1 cellular context compared by ENCODE assay signal in the genomic region with DNA sequence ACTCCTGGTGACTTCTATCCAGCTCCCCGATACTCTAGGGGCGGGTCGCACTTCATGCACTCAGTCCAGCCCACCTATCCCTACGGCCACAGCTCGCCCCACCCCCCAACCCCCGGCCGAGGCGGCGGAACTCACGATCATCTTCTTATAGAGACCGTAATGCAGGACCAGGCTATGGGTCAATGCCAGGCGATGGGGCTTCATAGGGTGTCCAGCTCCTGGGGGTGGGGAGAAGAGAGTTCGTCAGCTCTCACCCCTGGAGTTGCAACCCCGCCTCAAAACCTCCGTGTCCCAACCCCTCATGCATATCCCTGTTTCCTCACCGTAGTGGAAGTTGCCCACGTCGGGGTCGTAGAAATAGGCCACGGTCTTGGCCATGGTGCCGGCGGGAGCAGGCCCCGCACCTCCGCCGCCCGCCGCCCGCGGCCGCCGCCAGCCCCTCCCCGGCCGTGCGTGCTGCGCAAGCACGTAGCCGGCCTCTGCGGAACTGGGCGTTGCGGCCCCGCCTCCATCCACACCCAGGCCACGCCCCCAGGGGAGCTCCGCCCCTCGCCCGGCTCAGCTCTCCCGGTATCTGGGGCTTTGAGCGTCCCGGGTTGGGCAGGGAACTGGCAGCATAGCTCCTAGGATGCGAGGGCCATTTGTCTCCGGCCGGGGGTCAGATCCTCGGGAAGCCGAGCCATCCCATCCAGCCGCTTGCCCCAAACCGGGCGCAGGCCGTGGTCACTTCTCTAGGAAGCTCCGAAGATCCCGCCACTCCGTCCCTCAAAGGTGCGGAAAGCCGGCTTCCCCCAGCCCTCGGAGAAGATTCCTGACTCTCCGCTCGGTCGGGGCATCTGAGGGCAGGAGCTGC.
A peak's percentile ranks its signal among the peaks of the same experiment; 100 is the strongest.
TF ChIP-seq lines count a peak whose summit lies in the region.

A gene (minus strand): TSS at position 437 of the 853 bp plus-strand sequence. CDS start 59 bp downstream, at position 378.
A gene with protein sequence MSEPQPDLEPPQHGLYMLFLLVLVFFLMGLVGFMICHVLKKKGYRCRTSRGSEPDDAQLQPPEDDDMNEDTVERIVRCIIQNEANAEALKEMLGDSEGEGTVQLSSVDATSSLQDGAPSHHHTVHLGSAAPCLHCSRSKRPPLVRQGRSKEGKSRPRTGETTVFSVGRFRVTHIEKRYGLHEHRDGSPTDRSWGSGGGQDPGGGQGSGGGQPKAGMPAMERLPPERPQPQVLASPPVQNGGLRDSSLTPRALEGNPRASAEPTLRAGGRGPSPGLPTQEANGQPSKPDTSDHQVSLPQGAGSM (plus strand): TSS at position 585 of the 853 bp plus-strand sequence. CDS start 1,229 bp downstream, outside the sequence.

TF ChIP-seq in HepG2, 621 proteins besides CTCF, POLR2A, EP300 and RAD21 (continued from another document and continues in another):
- TF ChIP-seq, protein P1, sequence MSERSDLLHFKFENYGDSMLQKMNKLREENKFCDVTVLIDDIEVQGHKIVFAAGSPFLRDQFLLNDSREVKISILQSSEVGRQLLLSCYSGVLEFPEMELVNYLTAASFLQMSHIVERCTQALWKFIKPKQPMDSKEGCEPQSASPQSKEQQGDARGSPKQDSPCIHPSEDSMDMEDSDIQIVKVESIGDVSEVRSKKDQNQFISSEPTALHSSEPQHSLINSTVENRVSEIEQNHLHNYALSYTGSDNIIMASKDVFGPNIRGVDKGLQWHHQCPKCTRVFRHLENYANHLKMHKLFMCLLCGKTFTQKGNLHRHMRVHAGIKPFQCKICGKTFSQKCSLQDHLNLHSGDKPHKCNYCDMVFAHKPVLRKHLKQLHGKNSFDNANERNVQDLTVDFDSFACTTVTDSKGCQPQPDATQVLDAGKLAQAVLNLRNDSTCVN (CRISPR knock-in tag; IDR thresholded peaks at IDR 0.05; ENCODE audit: borderline replicate concordance): no peak
- TF ChIP-seq, protein P2, sequence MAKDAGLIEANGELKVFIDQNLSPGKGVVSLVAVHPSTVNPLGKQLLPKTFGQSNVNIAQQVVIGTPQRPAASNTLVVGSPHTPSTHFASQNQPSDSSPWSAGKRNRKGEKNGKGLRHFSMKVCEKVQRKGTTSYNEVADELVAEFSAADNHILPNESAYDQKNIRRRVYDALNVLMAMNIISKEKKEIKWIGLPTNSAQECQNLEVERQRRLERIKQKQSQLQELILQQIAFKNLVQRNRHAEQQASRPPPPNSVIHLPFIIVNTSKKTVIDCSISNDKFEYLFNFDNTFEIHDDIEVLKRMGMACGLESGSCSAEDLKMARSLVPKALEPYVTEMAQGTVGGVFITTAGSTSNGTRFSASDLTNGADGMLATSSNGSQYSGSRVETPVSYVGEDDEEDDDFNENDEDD (CRISPR knock-in tag; IDR thresholded peaks at IDR 0.05; ENCODE audit: borderline replicate concordance): peak; percentile 29; the same call in 1 of the 2 replicates
- 0 out of 2 replicates have a peak, but pooled peaks have one; percentile 22 for TF ChIP-seq SP5 (CRISPR knock-in tag; IDR thresholded peaks at IDR 0.05; ENCODE audit: borderline replicate concordance, low read depth)
- peak; percentile 53; the same call in 1 of the 2 replicates for TF ChIP-seq HDAC1 (CRISPR knock-in tag; IDR thresholded peaks at IDR 0.05)
- TF ChIP-seq, protein P3, sequence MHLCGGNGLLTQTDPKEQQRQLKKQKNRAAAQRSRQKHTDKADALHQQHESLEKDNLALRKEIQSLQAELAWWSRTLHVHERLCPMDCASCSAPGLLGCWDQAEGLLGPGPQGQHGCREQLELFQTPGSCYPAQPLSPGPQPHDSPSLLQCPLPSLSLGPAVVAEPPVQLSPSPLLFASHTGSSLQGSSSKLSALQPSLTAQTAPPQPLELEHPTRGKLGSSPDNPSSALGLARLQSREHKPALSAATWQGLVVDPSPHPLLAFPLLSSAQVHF (CRISPR knock-in tag; IDR thresholded peaks at IDR 0.05): no peak
- TF ChIP-seq ZNF337 (CRISPR knock-in tag; IDR thresholded peaks at IDR 0.05; ENCODE audit: borderline replicate concordance, low read depth): no peak
- no peak for TF ChIP-seq ETV5 (CRISPR knock-in tag; IDR thresholded peaks at IDR 0.05; ENCODE audit: borderline replicate concordance)
- TF ChIP-seq, protein P4, sequence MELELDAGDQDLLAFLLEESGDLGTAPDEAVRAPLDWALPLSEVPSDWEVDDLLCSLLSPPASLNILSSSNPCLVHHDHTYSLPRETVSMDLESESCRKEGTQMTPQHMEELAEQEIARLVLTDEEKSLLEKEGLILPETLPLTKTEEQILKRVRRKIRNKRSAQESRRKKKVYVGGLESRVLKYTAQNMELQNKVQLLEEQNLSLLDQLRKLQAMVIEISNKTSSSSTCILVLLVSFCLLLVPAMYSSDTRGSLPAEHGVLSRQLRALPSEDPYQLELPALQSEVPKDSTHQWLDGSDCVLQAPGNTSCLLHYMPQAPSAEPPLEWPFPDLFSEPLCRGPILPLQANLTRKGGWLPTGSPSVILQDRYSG (CRISPR knock-in tag; IDR thresholded peaks at IDR 0.05): no peak
- TF ChIP-seq, protein P5, sequence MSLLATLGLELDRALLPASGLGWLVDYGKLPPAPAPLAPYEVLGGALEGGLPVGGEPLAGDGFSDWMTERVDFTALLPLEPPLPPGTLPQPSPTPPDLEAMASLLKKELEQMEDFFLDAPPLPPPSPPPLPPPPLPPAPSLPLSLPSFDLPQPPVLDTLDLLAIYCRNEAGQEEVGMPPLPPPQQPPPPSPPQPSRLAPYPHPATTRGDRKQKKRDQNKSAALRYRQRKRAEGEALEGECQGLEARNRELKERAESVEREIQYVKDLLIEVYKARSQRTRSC (CRISPR knock-in tag; IDR thresholded peaks at IDR 0.05; ENCODE audit: low read depth): no peak
- TF ChIP-seq MEIS2 (CRISPR knock-in tag; IDR thresholded peaks at IDR 0.05): no peak
- TF ChIP-seq, protein P6, sequence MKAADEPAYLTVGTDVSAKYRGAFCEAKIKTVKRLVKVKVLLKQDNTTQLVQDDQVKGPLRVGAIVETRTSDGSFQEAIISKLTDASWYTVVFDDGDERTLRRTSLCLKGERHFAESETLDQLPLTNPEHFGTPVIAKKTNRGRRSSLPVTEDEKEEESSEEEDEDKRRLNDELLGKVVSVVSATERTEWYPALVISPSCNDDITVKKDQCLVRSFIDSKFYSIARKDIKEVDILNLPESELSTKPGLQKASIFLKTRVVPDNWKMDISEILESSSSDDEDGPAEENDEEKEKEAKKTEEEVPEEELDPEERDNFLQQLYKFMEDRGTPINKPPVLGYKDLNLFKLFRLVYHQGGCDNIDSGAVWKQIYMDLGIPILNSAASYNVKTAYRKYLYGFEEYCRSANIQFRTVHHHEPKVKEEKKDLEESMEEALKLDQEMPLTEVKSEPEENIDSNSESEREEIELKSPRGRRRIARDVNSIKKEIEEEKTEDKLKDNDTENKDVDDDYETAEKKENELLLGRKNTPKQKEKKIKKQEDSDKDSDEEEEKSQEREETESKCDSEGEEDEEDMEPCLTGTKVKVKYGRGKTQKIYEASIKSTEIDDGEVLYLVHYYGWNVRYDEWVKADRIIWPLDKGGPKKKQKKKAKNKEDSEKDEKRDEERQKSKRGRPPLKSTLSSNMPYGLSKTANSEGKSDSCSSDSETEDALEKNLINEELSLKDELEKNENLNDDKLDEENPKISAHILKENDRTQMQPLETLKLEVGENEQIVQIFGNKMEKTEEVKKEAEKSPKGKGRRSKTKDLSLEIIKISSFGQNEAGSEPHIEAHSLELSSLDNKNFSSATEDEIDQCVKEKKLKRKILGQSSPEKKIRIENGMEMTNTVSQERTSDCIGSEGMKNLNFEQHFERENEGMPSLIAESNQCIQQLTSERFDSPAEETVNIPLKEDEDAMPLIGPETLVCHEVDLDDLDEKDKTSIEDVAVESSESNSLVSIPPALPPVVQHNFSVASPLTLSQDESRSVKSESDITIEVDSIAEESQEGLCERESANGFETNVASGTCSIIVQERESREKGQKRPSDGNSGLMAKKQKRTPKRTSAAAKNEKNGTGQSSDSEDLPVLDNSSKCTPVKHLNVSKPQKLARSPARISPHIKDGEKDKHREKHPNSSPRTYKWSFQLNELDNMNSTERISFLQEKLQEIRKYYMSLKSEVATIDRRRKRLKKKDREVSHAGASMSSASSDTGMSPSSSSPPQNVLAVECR (CRISPR knock-in tag; IDR thresholded peaks at IDR 0.05; ENCODE audit: borderline replicate concordance): peak; percentile 45; the same call in 1 of the 2 replicates
- TF ChIP-seq, protein P7, sequence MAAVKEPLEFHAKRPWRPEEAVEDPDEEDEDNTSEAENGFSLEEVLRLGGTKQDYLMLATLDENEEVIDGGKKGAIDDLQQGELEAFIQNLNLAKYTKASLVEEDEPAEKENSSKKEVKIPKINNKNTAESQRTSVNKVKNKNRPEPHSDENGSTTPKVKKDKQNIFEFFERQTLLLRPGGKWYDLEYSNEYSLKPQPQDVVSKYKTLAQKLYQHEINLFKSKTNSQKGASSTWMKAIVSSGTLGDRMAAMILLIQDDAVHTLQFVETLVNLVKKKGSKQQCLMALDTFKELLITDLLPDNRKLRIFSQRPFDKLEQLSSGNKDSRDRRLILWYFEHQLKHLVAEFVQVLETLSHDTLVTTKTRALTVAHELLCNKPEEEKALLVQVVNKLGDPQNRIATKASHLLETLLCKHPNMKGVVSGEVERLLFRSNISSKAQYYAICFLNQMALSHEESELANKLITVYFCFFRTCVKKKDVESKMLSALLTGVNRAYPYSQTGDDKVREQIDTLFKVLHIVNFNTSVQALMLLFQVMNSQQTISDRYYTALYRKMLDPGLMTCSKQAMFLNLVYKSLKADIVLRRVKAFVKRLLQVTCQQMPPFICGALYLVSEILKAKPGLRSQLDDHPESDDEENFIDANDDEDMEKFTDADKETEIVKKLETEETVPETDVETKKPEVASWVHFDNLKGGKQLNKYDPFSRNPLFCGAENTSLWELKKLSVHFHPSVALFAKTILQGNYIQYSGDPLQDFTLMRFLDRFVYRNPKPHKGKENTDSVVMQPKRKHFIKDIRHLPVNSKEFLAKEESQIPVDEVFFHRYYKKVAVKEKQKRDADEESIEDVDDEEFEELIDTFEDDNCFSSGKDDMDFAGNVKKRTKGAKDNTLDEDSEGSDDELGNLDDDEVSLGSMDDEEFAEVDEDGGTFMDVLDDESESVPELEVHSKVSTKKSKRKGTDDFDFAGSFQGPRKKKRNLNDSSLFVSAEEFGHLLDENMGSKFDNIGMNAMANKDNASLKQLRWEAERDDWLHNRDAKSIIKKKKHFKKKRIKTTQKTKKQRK (IDR thresholded peaks at IDR 0.05; ENCODE audit: low read length): no peak
- TF ChIP-seq REL (CRISPR knock-in tag; conservative IDR thresholded peaks at IDR 0.05): no peak
- no peak for TF ChIP-seq ZFP36 (IDR thresholded peaks at IDR 0.05; ENCODE audit: borderline replicate concordance, low read depth, low read length, partially characterized antibody)
- no peak for TF ChIP-seq MIXL1 (CRISPR knock-in tag; IDR thresholded peaks at IDR 0.05)
- no peak for TF ChIP-seq LCORL (IDR thresholded peaks at IDR 0.05)
- TF ChIP-seq LCORL (CRISPR knock-in tag; IDR thresholded peaks at IDR 0.05): no peak
- no peak for TF ChIP-seq ZBTB7A (CRISPR knock-in tag; IDR thresholded peaks at IDR 0.05)
- TF ChIP-seq KLF15 (CRISPR knock-in tag; IDR thresholded peaks at IDR 0.05; ENCODE audit: borderline replicate concordance): no peak
- no peak for TF ChIP-seq SP140L (CRISPR knock-in tag; IDR thresholded peaks at IDR 0.05; ENCODE audit: borderline replicate concordance)
- no peak for TF ChIP-seq HOXA9 (CRISPR knock-in tag; IDR thresholded peaks at IDR 0.05; ENCODE audit: borderline replicate concordance)
- TF ChIP-seq FIP1L1 (IDR thresholded peaks at IDR 0.05; ENCODE audit: borderline replicate concordance, insufficient read depth, low read depth, low read length): 0 out of 2 replicates have a peak, but pooled peaks have one; percentile 20
- TF ChIP-seq STAT5B (CRISPR knock-in tag; IDR thresholded peaks at IDR 0.05): no peak
- TF ChIP-seq, protein P8, sequence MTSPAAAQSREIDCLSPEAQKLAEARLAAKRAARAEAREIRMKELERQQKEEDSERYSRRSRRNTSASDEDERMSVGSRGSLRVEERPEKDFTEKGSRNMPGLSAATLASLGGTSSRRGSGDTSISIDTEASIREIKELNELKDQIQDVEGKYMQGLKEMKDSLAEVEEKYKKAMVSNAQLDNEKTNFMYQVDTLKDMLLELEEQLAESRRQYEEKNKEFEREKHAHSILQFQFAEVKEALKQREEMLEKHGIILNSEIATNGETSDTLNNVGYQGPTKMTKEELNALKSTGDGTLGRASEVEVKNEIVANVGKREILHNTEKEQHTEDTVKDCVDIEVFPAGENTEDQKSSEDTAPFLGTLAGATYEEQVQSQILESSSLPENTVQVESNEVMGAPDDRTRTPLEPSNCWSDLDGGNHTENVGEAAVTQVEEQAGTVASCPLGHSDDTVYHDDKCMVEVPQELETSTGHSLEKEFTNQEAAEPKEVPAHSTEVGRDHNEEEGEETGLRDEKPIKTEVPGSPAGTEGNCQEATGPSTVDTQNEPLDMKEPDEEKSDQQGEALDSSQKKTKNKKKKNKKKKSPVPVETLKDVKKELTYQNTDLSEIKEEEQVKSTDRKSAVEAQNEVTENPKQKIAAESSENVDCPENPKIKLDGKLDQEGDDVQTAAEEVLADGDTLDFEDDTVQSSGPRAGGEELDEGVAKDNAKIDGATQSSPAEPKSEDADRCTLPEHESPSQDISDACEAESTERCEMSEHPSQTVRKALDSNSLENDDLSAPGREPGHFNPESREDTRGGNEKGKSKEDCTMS (CRISPR knock-in tag; conservative IDR thresholded peaks at IDR 0.05): no peak
- 0 out of 2 replicates have a peak, but pooled peaks have one; percentile 7 for TF ChIP-seq NCOR1 (IDR thresholded peaks at IDR 0.05; ENCODE audit: borderline replicate concordance, low read length)
- TF ChIP-seq, protein P9, sequence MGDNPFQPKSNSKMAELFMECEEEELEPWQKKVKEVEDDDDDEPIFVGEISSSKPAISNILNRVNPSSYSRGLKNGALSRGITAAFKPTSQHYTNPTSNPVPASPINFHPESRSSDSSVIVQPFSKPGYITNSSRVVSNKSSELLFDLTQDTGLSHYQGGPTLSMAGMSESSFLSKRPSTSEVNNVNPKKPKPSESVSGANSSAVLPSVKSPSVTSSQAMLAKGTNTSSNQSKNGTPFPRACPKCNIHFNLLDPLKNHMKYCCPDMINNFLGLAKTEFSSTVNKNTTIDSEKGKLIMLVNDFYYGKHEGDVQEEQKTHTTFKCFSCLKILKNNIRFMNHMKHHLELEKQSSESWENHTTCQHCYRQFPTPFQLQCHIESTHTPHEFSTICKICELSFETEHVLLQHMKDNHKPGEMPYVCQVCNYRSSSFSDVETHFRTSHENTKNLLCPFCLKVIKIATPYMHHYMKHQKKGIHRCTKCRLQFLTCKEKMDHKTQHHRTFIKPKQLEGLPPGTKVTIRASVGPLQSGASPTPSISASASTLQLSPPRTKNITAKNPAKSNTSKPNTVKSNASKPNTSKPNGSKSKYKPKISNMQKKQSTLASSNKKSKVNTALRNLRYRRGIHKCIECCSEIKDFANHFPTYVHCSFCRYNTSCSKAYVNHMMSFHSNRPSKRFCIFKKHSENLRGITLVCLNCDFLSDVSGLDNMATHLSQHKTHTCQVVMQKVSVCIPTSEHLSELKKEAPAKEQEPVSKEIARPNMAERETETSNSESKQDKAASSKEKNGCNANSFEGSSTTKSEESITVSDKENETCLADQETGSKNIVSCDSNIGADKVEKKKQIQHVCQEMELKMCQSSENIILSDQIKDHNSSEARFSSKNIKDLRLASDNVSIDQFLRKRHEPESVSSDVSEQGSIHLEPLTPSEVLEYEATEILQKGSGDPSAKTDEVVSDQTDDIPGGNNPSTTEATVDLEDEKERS (CRISPR knock-in tag; IDR thresholded peaks at IDR 0.05): 0 out of 2 replicates have a peak, but pooled peaks have one; percentile 34
- no peak for TF ChIP-seq BORCS8-MEF2B (CRISPR knock-in tag; IDR thresholded peaks at IDR 0.05)
- no peak for TF ChIP-seq MLLT10 (CRISPR knock-in tag; IDR thresholded peaks at IDR 0.05)
- no peak for TF ChIP-seq POLR2AphosphoS2 (IDR thresholded peaks at IDR 0.05; ENCODE audit: low read depth, low read length)
